In the genomic region with DNA sequence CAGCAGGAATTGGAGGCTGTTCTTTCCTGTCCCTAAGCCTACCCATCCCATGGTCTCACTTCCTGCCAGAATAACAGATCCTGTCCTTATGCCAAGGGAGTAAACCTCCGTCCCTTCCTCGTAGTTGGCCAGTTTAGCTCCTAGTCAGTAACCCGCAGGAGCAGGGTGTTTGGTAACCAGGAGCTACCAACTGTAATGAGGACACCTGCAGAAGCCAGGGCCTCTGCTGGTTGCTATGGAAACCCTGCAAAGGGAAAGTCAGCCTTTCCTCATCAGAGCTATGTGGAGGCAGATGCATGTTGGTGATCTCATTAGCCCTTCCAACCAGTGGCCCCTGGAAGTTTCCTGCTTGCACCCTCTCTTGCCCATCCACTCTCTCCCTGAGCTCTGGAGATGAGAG, we compare ENCODE assay signal across 17 cellular contexts.
DNase-seq lines count a peak whose midpoint lies in the region; ATAC-seq, FAIRE-seq and TF ChIP-seq lines count a peak whose summit lies in the region.
"Had no signal": no experiment of that assay in that cellular context is flagged by ENCODE, and none has a peak within 500 bp of the region (broad histone marks: within the 10 kb centered on the region; RNA-seq: fewer than 3 reads in every experiment).

No MANE protein-coding gene starts in this region.

- TF ChIP-seq POLR2A in H1 (IDR thresholded peaks at IDR 0.05; ENCODE audit: control extremely low read depth in 1 of 2, low read depth in 2 of 2, low read length in 2 of 2), result no peak

- H4K5ac ChIP-seq in H1 (ENCODE audit: insufficient read length, low read depth, low read length), result no peak overlapping the region

- H3K4me1 Mint-ChIP-seq in progenitor cell of endocrine pancreas (ENCODE audit: low read depth), result no peaks in the 10 kb centered on the region
- H3K4me1 Mint-ChIP-seq: activated CD4-positive, alpha-beta memory T cell treated with anti-CD3 and anti-CD28 coated beads, Interleukin-2, amount 10 ng/mL, durations not matched to agents 7 days and 5 days had no signal

- H3K27ac Mint-ChIP-seq in progenitor cell of endocrine pancreas, result peak overlapping the region; percentile 65
- H3K27ac Mint-ChIP-seq: activated CD4-positive, alpha-beta memory T cell treated with anti-CD3 and anti-CD28 coated beads, Interleukin-2, amount 10 ng/mL, durations not matched to agents 7 days and 5 days; T-helper 1 cell treated with Interleukin-12 subunit alpha and Interleukin-12 subunit beta and Interleukin-4 antibody, amounts not matched to agents 30 μg/mL and 1 μg/mL, for 36 hours had no signal

- H3K4me3 Mint-ChIP-seq in progenitor cell of endocrine pancreas (ENCODE audit: low read depth), result no peak overlapping the region
- H3K4me3 Mint-ChIP-seq: activated CD4-positive, alpha-beta memory T cell treated with anti-CD3 and anti-CD28 coated beads, Interleukin-2, amount 10 ng/mL, durations not matched to agents 7 days and 5 days; T-helper 1 cell treated with Interleukin-12 subunit alpha and Interleukin-12 subunit beta and Interleukin-4 antibody, amounts not matched to agents 30 μg/mL and 1 μg/mL, for 36 hours had no signal

- no peaks in the 10 kb centered on the region for H3K27me3 ChIP-seq in H1 (replicated peaks in 1 of 4; ENCODE audit: control insufficient read depth in 3 of 4, extremely low read depth in 1 of 4, insufficient read depth in 3 of 4, low read length in 3 of 4)

- POLR2A ChIA-PET in H1 (lab: Charles Lee; ENCODE audit: partially characterized antibody), result no interaction called here

- no peaks in the 10 kb centered on the region for H3K79me2 ChIP-seq in H1 (ENCODE audit: control insufficient read depth in 1 of 2, insufficient read depth in 2 of 2, low read length in 2 of 2)

- H3K27ac ChIP-seq in H1 (ENCODE audit: low read depth, low read length), result 0 out of 2 replicates have a peak overlapping the region, but pooled peaks have one; percentile 40
- H3K27ac ChIP-seq: A549, coronary artery, thoracic aorta had no signal

- no peak overlapping the region for H3K18ac ChIP-seq in H1 (ENCODE audit: extremely low read depth, low read length)

- no peak overlapping the region for H3K56ac ChIP-seq in H1 (replicated peaks; ENCODE audit: insufficient read length, low read depth, low read length)

- TF ChIP-seq EP300 in H1 (IDR thresholded peaks at IDR 0.05; ENCODE audit: borderline replicate concordance in 1 of 2, low read depth in 2 of 2, low read length in 2 of 2), result no peak

- no peaks in the 10 kb centered on the region for H3K36me3 ChIP-seq in H1 (ENCODE audit: control insufficient read depth in 2 of 4, insufficient read depth in 4 of 4, low read length in 3 of 4)
- H3K36me3 ChIP-seq: thoracic aorta had no signal

- H3K4ac ChIP-seq in H1 (replicated peaks; ENCODE audit: insufficient read length, low read depth, low read length), result no peak overlapping the region

- ATAC-seq in HG03039 (IDR thresholded peaks at IDR 0.05; ENCODE audit: unreplicated experiment) (no peak), GM21717 (IDR thresholded peaks at IDR 0.05; ENCODE audit: unreplicated experiment) (no peak), sciatic nerve (no peak)
- ATAC-seq: A549 had no signal

- H3K23me2 ChIP-seq in H1 (ENCODE audit: low read depth, low read length), result no peaks in the 10 kb centered on the region

- no peak overlapping the region for H3K14ac ChIP-seq in H1 (ENCODE audit: insufficient read length)

- no peak for TF ChIP-seq CTCF in H1 (IDR thresholded peaks at IDR 0.05; ENCODE audit: control extremely low read depth in 1 of 3, insufficient read depth in 1 of 3, low read depth in 1 of 3, low read length in 3 of 3)
- no peak for TF ChIP-seq CTCF in progenitor cell of endocrine pancreas (IDR thresholded peaks at IDR 0.05; ENCODE audit: unreplicated experiment)

- 83% methylated on average over 3 of the region's 3 CpGs; no CpG with 5 or more reads in 1 of the 2 experiments for WGBS in H1 (ENCODE audit: extremely low coverage in 1 of 2, insufficient coverage in 1 of 2, insufficient read length in 1 of 2, insufficient replicate concordance in 2 of 2, low coverage in 1 of 2, low lambda C conversion rate in 2 of 2, missing lambda C conversion rate in 1 of 2), 2 experiments

- TF ChIP-seq RAD21 in H1 (IDR thresholded peaks at IDR 0.05 in 1 of 2, conservative IDR thresholded peaks at IDR 0.05 in 1 of 2; ENCODE audit: low read depth in 2 of 2, low read length in 2 of 2), result no peak

- H4K91ac ChIP-seq in H1 (replicated peaks; ENCODE audit: insufficient read length, low read length), result no peak overlapping the region

- H2AFZ ChIP-seq in H1 (ENCODE audit: low read length), result no peak overlapping the region

- no peaks in the 10 kb centered on the region for H3K79me1 ChIP-seq in H1 (ENCODE audit: low read depth, low read length)

- H2BK15ac ChIP-seq in H1 (ENCODE audit: low read length), result no peak overlapping the region; the same call in 1 of the 2 replicates

- no peak overlapping the region for H3K4me2 ChIP-seq in H1 (ENCODE audit: insufficient read depth in 1 of 2, low read depth in 2 of 2, low read length in 2 of 2)
- H3K4me2 ChIP-seq: A549 had no signal

- no peak overlapping the region for H3K4me3 ChIP-seq in H1 (ENCODE audit: extremely low read depth in 1 of 4, insufficient read depth in 2 of 4, low read depth in 3 of 4, low read length in 4 of 4)
- H3K4me3 ChIP-seq: A549, coronary artery, lung, thoracic aorta had no signal

- no peak for FAIRE-seq in H1 (lab: Jason Lieb, UNC)
- FAIRE-seq: A549 had no signal

- no peak overlapping the region for H4K8ac ChIP-seq in H1 (ENCODE audit: extremely low read depth, insufficient read depth, low read length)

- no peak overlapping the region for H3K23ac ChIP-seq in H1 (ENCODE audit: insufficient read length)

- no peak overlapping the region for H2BK20ac ChIP-seq in H1 (ENCODE audit: low read length)

- no peak overlapping the region for H3K9ac ChIP-seq in H1 (replicated peaks in 1 of 4; ENCODE audit: extremely low read depth in 1 of 4, low read depth in 3 of 4, low read length in 3 of 4)

- DNase-seq in NCI-H2029 (lab: John Stamatoyannopoulos, UW) (peak; percentile 76), NCI-H2029 treated with DMSO at 0.1 percent for 48 hours (lab: John Stamatoyannopoulos, UW) (no peak), NCI-H524 treated with DMSO at 0.1 percent for 48 hours (lab: John Stamatoyannopoulos, UW) (peak; percentile 49), H1 (ENCODE audit: low read depth in 1 of 2, low spot score in 2 of 2) (no peak), progenitor cell of endocrine pancreas (ENCODE audit: low spot score, unreplicated experiment) (no peak), sciatic nerve (ENCODE audit: low spot score) (no peak)
- DNase-seq: activated CD4-positive, alpha-beta memory T cell treated with anti-CD3 and anti-CD28 coated beads, Interleukin-2, amount 10 ng/mL, durations not matched to agents 7 days and 5 days; activated gamma-delta T cell treated with Interleukin-2 at 50 U/mL for 16 hours; foreskin melanocyte; NCI-H510A had no signal

- H3K4me1 ChIP-seq in H1 (replicated peaks in 1 of 4; ENCODE audit: control insufficient read depth in 3 of 4, insufficient read depth in 4 of 4, low read length in 3 of 4), result peaks cover 0 to 3% (median 0%) of the 10 kb centered on the region in 4 experiments; a peak in 1 of 7 replicates
- H3K4me1 ChIP-seq: A549 had no signal

- CTCF ChIA-PET in H1 (lab: Charles Lee; ENCODE audit: partially characterized antibody), result interaction anchor here (1.6 kb wide), 1 partner anchor 12 kb away, joined by 4 read pairs; no protein-coding TSS in a partner anchor

- peaks cover 12 to 16% of the 10 kb centered on the region in 2 experiments for H3K9me3 ChIP-seq in H1 (ENCODE audit: insufficient read depth in 2 of 2, low read depth in 1 of 2, low read length in 1 of 2)
- H3K9me3 ChIP-seq: thoracic aorta had no signal

- no peaks in the 10 kb centered on the region for H4K20me1 ChIP-seq in H1 (replicated peaks in 1 of 2; ENCODE audit: control insufficient read depth in 1 of 2, insufficient read depth in 2 of 2, low read length in 2 of 2)

- H3K36me3 Mint-ChIP-seq in progenitor cell of endocrine pancreas (ENCODE audit: insufficient read depth), result no peaks in the 10 kb centered on the region

- H3K27me3 Mint-ChIP-seq in progenitor cell of endocrine pancreas, result peaks cover 12% of the 10 kb centered on the region

- no peaks in the 10 kb centered on the region for H3K9me3 Mint-ChIP-seq in progenitor cell of endocrine pancreas (ENCODE audit: low read depth)
- H3K9me3 Mint-ChIP-seq: activated CD4-positive, alpha-beta memory T cell treated with anti-CD3 and anti-CD28 coated beads, Interleukin-2, amount 10 ng/mL, durations not matched to agents 7 days and 5 days had no signal

- H2BK12ac ChIP-seq in H1 (ENCODE audit: low read depth, low read length), result no peak overlapping the region

- no peak overlapping the region; the same call in 1 of the 2 replicates for H2AK5ac ChIP-seq in H1 (ENCODE audit: low read depth, low read length)

- intact Hi-C loops in sciatic nerve (cut with DNase I), result no loop called here

- no peak overlapping the region for H2BK5ac ChIP-seq in H1 (ENCODE audit: low read depth, low read length)

- H2BK120ac ChIP-seq in H1 (replicated peaks; ENCODE audit: low read depth, low read length), result no peak overlapping the region

TF ChIP-seq in H1, 55 proteins besides CTCF, POLR2A, EP300 and RAD21:
- TF ChIP-seq BRCA1 (IDR thresholded peaks at IDR 0.05; ENCODE audit: low read depth, low read length) (no peak), CHD2 (IDR thresholded peaks at IDR 0.05; ENCODE audit: low read length) (no peak), KDM1A (IDR thresholded peaks at IDR 0.05; ENCODE audit: borderline replicate concordance, low read length) (no peak), GABPA (IDR thresholded peaks at IDR 0.05; ENCODE audit: borderline replicate concordance, insufficient read depth, low read length) (no peak), SP2 (IDR thresholded peaks at IDR 0.05; ENCODE audit: low read length) (no peak), CREB1 (IDR thresholded peaks at IDR 0.05) (no peak), BCL11A (IDR thresholded peaks at IDR 0.05; ENCODE audit: low read depth in 2 of 2, low read length in 2 of 2) (no peak), CBX8 (IDR thresholded peaks at IDR 0.05; ENCODE audit: borderline replicate concordance, low read depth, low read length) (no peak), RFX5 (IDR thresholded peaks at IDR 0.05; ENCODE audit: borderline replicate concordance, low read depth, low read length) (no peak), SIX5 (IDR thresholded peaks at IDR 0.05; ENCODE audit: low read depth, low read length) (no peak), SAP30 (IDR thresholded peaks at IDR 0.05; ENCODE audit: insufficient read depth, insufficient replicate concordance, low read length) (no peak), SIRT6 (IDR thresholded peaks at IDR 0.05; ENCODE audit: low read length) (no peak)

Comparison
In these comparisons a context has a peak if more than half of its experiments do, and no peak if none do; other contexts are left out.
1. DNase-seq: peak in NCI-H2029 (single experiment) and NCI-H524 treated with DMSO at 0.1 percent for 48 hours (single experiment); none in NCI-H2029 treated with DMSO at 0.1 percent for 48 hours (single experiment), H1 (0 of 2), progenitor cell of endocrine pancreas (single experiment) and sciatic nerve (single experiment).